In the genomic region with DNA sequence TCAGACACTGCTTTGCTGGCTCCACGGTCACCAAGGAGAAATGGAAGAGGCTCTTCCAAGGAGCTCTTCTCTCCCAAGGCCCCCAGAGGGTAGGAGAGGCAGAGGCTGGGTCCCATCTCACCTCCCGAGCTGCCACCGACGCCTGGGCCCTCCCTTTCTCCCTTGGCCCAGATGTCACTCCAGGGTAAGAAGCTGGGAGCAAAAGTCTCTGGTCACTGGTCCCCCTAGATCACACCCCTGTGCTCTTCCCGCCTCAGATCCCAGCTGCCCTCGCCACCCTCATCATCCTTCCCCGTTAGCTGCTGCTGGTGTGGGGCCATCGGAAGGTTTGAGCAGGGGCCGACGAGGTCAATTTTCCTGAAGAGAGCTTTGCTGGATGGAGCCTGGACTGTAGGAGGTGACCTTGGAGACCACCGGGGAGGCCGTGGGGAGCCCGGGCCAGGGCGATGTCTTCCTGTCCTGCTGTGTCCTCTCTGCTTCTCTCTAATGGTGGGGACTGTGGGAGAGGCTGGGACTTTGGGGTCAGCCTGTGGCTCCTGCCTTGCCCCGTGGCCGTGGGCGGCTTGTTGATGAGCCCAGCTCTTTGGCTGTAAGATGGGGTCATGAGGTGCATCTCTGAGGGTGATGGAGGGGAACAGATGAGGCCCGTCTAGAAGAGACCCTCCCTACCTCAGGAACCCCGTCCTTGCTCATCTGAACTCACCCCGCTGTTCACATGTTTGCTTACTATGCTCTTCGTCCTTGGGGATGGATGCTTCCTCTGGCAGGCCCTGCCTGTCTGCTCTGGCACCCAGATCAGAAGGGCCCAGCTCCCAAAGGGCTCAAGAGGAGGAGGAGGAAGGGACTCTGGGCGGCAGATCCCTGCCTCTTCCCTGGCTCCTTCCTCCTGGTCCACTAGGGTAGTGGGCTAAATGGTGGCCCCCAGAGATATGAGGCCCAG, we compare ENCODE assay signal across 26 cellular contexts. TPM values are rescaled to one million over a fixed set of nuclear protein-coding genes. Genes with fewer than 3 reads are reported as not detected.
A peak's percentile ranks its signal among the peaks of the same experiment; 100 is the strongest.
DNase-seq lines count a peak whose midpoint lies in the region; ATAC-seq, FAIRE-seq and TF ChIP-seq lines count a peak whose summit lies in the region.
"Had no signal": no experiment of that assay in that cellular context is flagged by ENCODE, and none has a peak within 500 bp of the region (broad histone marks: within the 10 kb centered on the region; RNA-seq: fewer than 3 reads in every experiment).

No MANE protein-coding gene starts in this region.

- 80% methylated on average over 19 of the region's 22 CpGs for WGBS in A549 (ENCODE audit: missing lambda C conversion rate)

- H3K4me1 ChIP-seq in A549 (no peaks in the 10 kb centered on the region), HAP-1 (no peaks in the 10 kb centered on the region)
- H3K4me1 ChIP-seq in BLaER1 treated with 17β-estradiol and CSF1 and Interleukin-3, amounts not matched to agents 10 nM and 100 nM = peaks cover 55 to 83% (median 69%) of the 10 kb centered on the region in 10 experiments
- H3K4me1 ChIP-seq: adrenal gland, SJCRH30 had no signal

- no peaks in the 10 kb centered on the region for H4K20me1 ChIP-seq in BLaER1 treated with 17β-estradiol and CSF1 and Interleukin-3, amounts not matched to agents 10 nM and 100 nM

- no peak overlapping the region for H3K4me2 ChIP-seq in A549
- H3K4me2 ChIP-seq in BLaER1 treated with 17β-estradiol and CSF1 and Interleukin-3, amounts not matched to agents 10 nM and 100 nM = peak overlapping the region; percentile 59 to 88 (median 80)
- H3K4me2 ChIP-seq: GM23338 had no signal

- TF ChIP-seq RAD21 in A549 (conservative IDR thresholded peaks at IDR 0.05 in 1 of 2, IDR thresholded peaks at IDR 0.05 in 1 of 2) = no peak

- peak overlapping the region; percentile 99 for H3K27ac Mint-ChIP-seq in activated CD4-positive, alpha-beta memory T cell treated with anti-CD3 and anti-CD28 coated beads, Interleukin-2, amount 10 ng/mL, durations not matched to agents 7 days and 5 days
- H3K27ac Mint-ChIP-seq in memory B cell = peak overlapping the region; percentile 96
- H3K27ac Mint-ChIP-seq: GM23338 had no signal

- no peak for DNase-seq in A549 (ENCODE audit: low read depth in 1 of 2, low spot score in 1 of 2)
- DNase-seq in activated CD4-positive, alpha-beta memory T cell treated with anti-CD3 and anti-CD28 coated beads, Interleukin-2, amount 10 ng/mL, durations not matched to agents 7 days and 5 days = no peak
- DNase-seq in memory B cell (ENCODE audit: low spot score in 2 of 2) = no peak
- no peak for DNase-seq in GM03348 (ENCODE audit: low spot score)
- DNase-seq in NCI-H1092 (lab: John Stamatoyannopoulos, UW) = no peak
- no peak for DNase-seq in HAP-1 (ENCODE audit: low spot score in 2 of 2)
- DNase-seq: activated CD4-positive, CD25-positive, alpha-beta regulatory T cell; activated CD8-positive, alpha-beta memory T cell treated with anti-CD3 and anti-CD28 coated beads, Interleukin-2, amount 50 U/mL, for 4 hours; adrenal gland; DMS 273 treated with DMSO at 0.1 percent for 48 hours; dorsolateral prefrontal cortex; foreskin fibroblast; islet precursor cell; lower lobe of right lung; NCI-H1694; NCI-H774; OCI-M1; posterior cingulate gyrus; SJCRH30; upper lobe of right lung had no signal

- no peak overlapping the region for H3K4me3 Mint-ChIP-seq in activated CD4-positive, alpha-beta memory T cell treated with anti-CD3 and anti-CD28 coated beads, Interleukin-2, amount 10 ng/mL, durations not matched to agents 7 days and 5 days
- no peak overlapping the region for H3K4me3 Mint-ChIP-seq in memory B cell
- H3K4me3 Mint-ChIP-seq: GM23338 had no signal

- no peak for TF ChIP-seq POLR2A in A549 (IDR thresholded peaks at IDR 0.05; ENCODE audit: low read length)

- no peaks in the 10 kb centered on the region for H3K27me3 ChIP-seq in BLaER1 treated with 17β-estradiol and CSF1 and Interleukin-3, amounts not matched to agents 10 nM and 100 nM
- no peaks in the 10 kb centered on the region for H3K27me3 ChIP-seq in HAP-1 (ENCODE audit: low read depth)
- H3K27me3 ChIP-seq: adrenal gland had no signal

- no peaks in the 10 kb centered on the region for H3K36me3 Mint-ChIP-seq in activated CD4-positive, alpha-beta memory T cell treated with anti-CD3 and anti-CD28 coated beads, Interleukin-2, amount 10 ng/mL, durations not matched to agents 7 days and 5 days (ENCODE audit: low read depth)
- no peaks in the 10 kb centered on the region for H3K36me3 Mint-ChIP-seq in memory B cell

- ATAC-seq in A549 = peak; percentile 17; a peak in 2 of 6 replicates
- ATAC-seq in memory B cell (ENCODE audit: low read depth) = no peak
- no peak for ATAC-seq in GM18873 (IDR thresholded peaks at IDR 0.05; ENCODE audit: low FRiP score, unreplicated experiment)
- ATAC-seq: GM23338, lower lobe of right lung, upper lobe of right lung had no signal

- H3K9ac ChIP-seq in BLaER1 treated with 17β-estradiol and CSF1 and Interleukin-3, amounts not matched to agents 10 nM and 100 nM = peak overlapping the region in 10 of 11 experiments; percentile 14 to 62 (median 40); a peak in 16 of 22 replicates

- no peak for TF ChIP-seq EP300 in A549 (IDR thresholded peaks at IDR 0.05)

- H3K4me1 Mint-ChIP-seq in activated CD4-positive, alpha-beta memory T cell treated with anti-CD3 and anti-CD28 coated beads, Interleukin-2, amount 10 ng/mL, durations not matched to agents 7 days and 5 days = peaks cover 57% of the 10 kb centered on the region
- H3K4me1 Mint-ChIP-seq in memory B cell = peaks cover 10% of the 10 kb centered on the region
- H3K4me1 Mint-ChIP-seq: GM23338 had no signal

- CTCF ChIA-PET in A549 (lab: Yijun Ruan, JAX) = interaction anchor here (0.6 to 64.5 kb wide), 13 partner anchors 8 to 245 kb away, joined by 3 to 1994 read pairs (median 5); a partner anchor contains a TSS
- CTCF ChIA-PET in activated CD4-positive, alpha-beta memory T cell treated with anti-CD3 and anti-CD28 coated beads, Interleukin-2, amount 10 ng/mL, durations not matched to agents 7 days and 5 days (lab: Charles Lee) = interaction anchor here (0.6 to 2.7 kb wide), 3 partner anchors 11 to 128 kb away, joined by 3 to 14 read pairs (median 4); a partner anchor contains a TSS

- in situ Hi-C loops in HAP-1 (cut with MboI; ENCODE audit: low sequenced_read_pairs) = no loop called here

- H3K36me3 ChIP-seq in BLaER1 treated with 17β-estradiol and CSF1 and Interleukin-3, amounts not matched to agents 10 nM and 100 nM = no peaks in the 10 kb centered on the region
- no peaks in the 10 kb centered on the region for H3K36me3 ChIP-seq in HAP-1 (replicated peaks)
- H3K36me3 ChIP-seq: adrenal gland, lower lobe of right lung, SJCRH30, upper lobe of right lung had no signal

- H3K9me3 Mint-ChIP-seq in activated CD4-positive, alpha-beta memory T cell treated with anti-CD3 and anti-CD28 coated beads, Interleukin-2, amount 10 ng/mL, durations not matched to agents 7 days and 5 days = no peaks in the 10 kb centered on the region
- no peaks in the 10 kb centered on the region for H3K9me3 Mint-ChIP-seq in memory B cell
- H3K9me3 Mint-ChIP-seq: GM23338 had no signal

- POLR2A ChIA-PET in A549 (lab: Yijun Ruan, JAX) = no interaction called here
- POLR2A ChIA-PET in activated CD4-positive, alpha-beta memory T cell treated with anti-CD3 and anti-CD28 coated beads, Interleukin-2, amount 10 ng/mL, durations not matched to agents 7 days and 5 days (lab: Charles Lee) = interaction anchor here (1.0 to 4.2 kb wide), 6 partner anchors 12 to 159 kb away, joined by 3 to 23 read pairs (median 4); a partner anchor contains a TSS

- H3K4me3 ChIP-seq in A549 = no peak overlapping the region
- no peak overlapping the region for H3K4me3 ChIP-seq in BLaER1 treated with 17β-estradiol and CSF1 and Interleukin-3, amounts not matched to agents 10 nM and 100 nM
- H3K4me3 ChIP-seq in HAP-1 = no peak overlapping the region
- H3K4me3 ChIP-seq: adrenal gland, dorsolateral prefrontal cortex, GM23338, lower lobe of right lung, SJCRH30, upper lobe of right lung had no signal

- H3K9me3 ChIP-seq in A549 (no peaks in the 10 kb centered on the region), HAP-1 (no peaks in the 10 kb centered on the region)
- H3K9me3 ChIP-seq in BLaER1 treated with 17β-estradiol and CSF1 and Interleukin-3, amounts not matched to agents 10 nM and 100 nM (replicated peaks in 1 of 11) = no peaks in the 10 kb centered on the region
- H3K9me3 ChIP-seq: adrenal gland, lower lobe of right lung, SJCRH30, upper lobe of right lung had no signal

- TF ChIP-seq CTCF in A549 (IDR thresholded peaks at IDR 0.05) = no peak

- peaks cover 6% of the 10 kb centered on the region for H3K27me3 Mint-ChIP-seq in activated CD4-positive, alpha-beta memory T cell treated with anti-CD3 and anti-CD28 coated beads, Interleukin-2, amount 10 ng/mL, durations not matched to agents 7 days and 5 days
- H3K27me3 Mint-ChIP-seq in memory B cell = peaks cover 2% of the 10 kb centered on the region

- no peak overlapping the region for H3K27ac ChIP-seq in A549
- H3K27ac ChIP-seq in BLaER1 treated with 17β-estradiol and CSF1 and Interleukin-3, amounts not matched to agents 10 nM and 100 nM = peak overlapping the region; percentile 35 to 91 (median 88); a peak in 21 of 22 replicates
- H3K27ac ChIP-seq: adrenal gland, dorsolateral prefrontal cortex, epithelial cell of prostate, lower lobe of right lung, SJCRH30, upper lobe of right lung had no signal

- no peak for FAIRE-seq in A549 (lab: Jason Lieb, UNC)
- FAIRE-seq: G401.6, GM19239 had no signal

RNA-seq across cellular contexts. Expression of a gene that starts 11.4 kb away (rescaled TPM):
- polyA plus RNA-seq in A549 (2011; rRNA removed) (14.0 and 19.9 TPM in 2 replicates), A549 (2017; fragmentation: RNase III; extraction: RNeasy Plus Mini Kit Qiagen cat#74134 plus additional on column Dnase treatment) (42.9 to 50.2 TPM (median 46.0 TPM) in 3 replicates)
- polyA plus RNA-seq in A549 (2012; cell fraction: cytosol; rRNA removed) = 37.0 and 54.6 TPM in 2 replicates
- polyA plus RNA-seq in A549 (2012; cell fraction: nucleus; rRNA removed) = 149 and 184 TPM in 2 replicates
- 17.4 and 22.8 TPM in 2 replicates for polyA minus RNA-seq in A549 (2011; rRNA and poly(A)+ RNA removed)
- 10 to 100 TPM; 33.2 to 33.8 TPM for total RNA-seq in activated CD4-positive, alpha-beta memory T cell treated with anti-CD3 and anti-CD28 coated beads, Interleukin-2, amount 10 ng/mL, durations not matched to agents 7 days and 5 days

RNA-seq across cellular contexts. Expression of a gene that starts 24.9 kb away (rescaled TPM):
- polyA plus RNA-seq in A549 (2011; rRNA removed) = 1.1 and 1.2 TPM in 2 replicates
- polyA plus RNA-seq in A549 (2012; cell fraction: cytosol; rRNA removed) = 0.56 and 1.0 TPM in 2 replicates
- polyA plus RNA-seq in A549 (2012; cell fraction: nucleus; rRNA removed) = 0.54 and 0.76 TPM in 2 replicates
- 1.1 to 2.0 TPM (median 1.3 TPM) in 3 replicates for polyA plus RNA-seq in A549 (2017; fragmentation: RNase III; extraction: RNeasy Plus Mini Kit Qiagen cat#74134 plus additional on column Dnase treatment)
- 1.4 and 2.2 TPM in 2 replicates for polyA minus RNA-seq in A549 (2011; rRNA and poly(A)+ RNA removed)
- total RNA-seq in activated CD4-positive, alpha-beta memory T cell treated with anti-CD3 and anti-CD28 coated beads, Interleukin-2, amount 10 ng/mL, durations not matched to agents 7 days and 5 days = not detected
- total RNA-seq: SJCRH30 had no signal

RNA-seq across cellular contexts. Expression of a gene that starts 27.2 kb away (rescaled TPM):
- polyA plus RNA-seq in A549 (2011; rRNA removed) (0.26 TPM in 1 of 2 replicates, not detected in the other), A549 (2017; fragmentation: RNase III; extraction: RNeasy Plus Mini Kit Qiagen cat#74134 plus additional on column Dnase treatment) (not detected in 3 replicates)
- not detected in 2 replicates for polyA plus RNA-seq in A549 (2012; cell fraction: cytosol; rRNA removed)
- 0.06 and 0.07 TPM in 2 replicates for polyA plus RNA-seq in A549 (2012; cell fraction: nucleus; rRNA removed)
- not detected in 2 replicates for polyA minus RNA-seq in A549 (2011; rRNA and poly(A)+ RNA removed)
- total RNA-seq in activated CD4-positive, alpha-beta memory T cell treated with anti-CD3 and anti-CD28 coated beads, Interleukin-2, amount 10 ng/mL, durations not matched to agents 7 days and 5 days = not detected

RNA-seq across cellular contexts. Expression of a gene that starts 45.2 kb away (rescaled TPM):
- polyA plus RNA-seq in A549 (2011; rRNA removed) (0.08 TPM in 1 of 2 replicates, not detected in the other), A549 (2017; fragmentation: RNase III; extraction: RNeasy Plus Mini Kit Qiagen cat#74134 plus additional on column Dnase treatment) (0.13 TPM in 1 of 3 replicates, not detected in the others)
- 0.21 and 0.26 TPM in 2 replicates for polyA plus RNA-seq in A549 (2012; cell fraction: cytosol; rRNA removed)
- polyA plus RNA-seq in A549 (2012; cell fraction: nucleus; rRNA removed) = 0.78 and 0.96 TPM in 2 replicates
- not detected in 2 replicates for polyA minus RNA-seq in A549 (2011; rRNA and poly(A)+ RNA removed)
- not detected for total RNA-seq in activated CD4-positive, alpha-beta memory T cell treated with anti-CD3 and anti-CD28 coated beads, Interleukin-2, amount 10 ng/mL, durations not matched to agents 7 days and 5 days
- total RNA-seq: adrenal gland, lower lobe of right lung, upper lobe of right lung had no signal

RNA-seq across cellular contexts. Expression of a gene that starts 59.7 kb away (rescaled TPM):
- polyA plus RNA-seq in A549 (2011; rRNA removed) = 22.0 and 28.8 TPM in 2 replicates
- 21.4 and 22.1 TPM in 2 replicates for polyA plus RNA-seq in A549 (2012; cell fraction: cytosol; rRNA removed)
- polyA plus RNA-seq in A549 (2012; cell fraction: nucleus; rRNA removed) = 69.1 and 79.4 TPM in 2 replicates
- 24.5 to 25.9 TPM (median 25.7 TPM) in 3 replicates for polyA plus RNA-seq in A549 (2017; fragmentation: RNase III; extraction: RNeasy Plus Mini Kit Qiagen cat#74134 plus additional on column Dnase treatment)
- polyA minus RNA-seq in A549 (2011; rRNA and poly(A)+ RNA removed) = 68.8 and 81.3 TPM in 2 replicates
- total RNA-seq in activated CD4-positive, alpha-beta memory T cell treated with anti-CD3 and anti-CD28 coated beads, Interleukin-2, amount 10 ng/mL, durations not matched to agents 7 days and 5 days = 10 to 100 TPM; 26.5 to 28.9 TPM

Comparison
In these comparisons a context has a peak if more than half of its experiments do, and no peak if none do; other contexts are left out.
1. ATAC-seq: peak in A549 (2 of 2); none in memory B cell (single experiment) and GM18873 (single experiment).
2. H3K27ac ChIP-seq: peak in BLaER1 treated with 17β-estradiol and CSF1 and Interleukin-3, amounts not matched to agents 10 nM and 100 nM (11 of 11); none in A549 (0 of 2).